In genomic region chr3:184750684-184751083, GRCh38 we compare ENCODE assay signal across 29 cellular contexts.
"Had no signal": no experiment of that assay in that cellular context is flagged by ENCODE, and none has a peak within 500 bp of the region (broad histone marks: within the 10 kb centered on the region; RNA-seq: fewer than 3 reads in every experiment).

No MANE protein-coding gene starts in this region.

- H3K4me1 ChIP-seq: adrenal gland, ascending aorta, left lung had no signal

- H3K9me3 ChIP-seq: adrenal gland, ascending aorta, esophagus squamous epithelium, heart right ventricle, left lung, suprapubic skin, tibial nerve had no signal

- H3K27me3 ChIP-seq: adrenal gland, ascending aorta, esophagus squamous epithelium, left lung, suprapubic skin had no signal

- ATAC-seq: heart right ventricle; left lung; stimulated activated naive B cell treated with anti-CD40 and anti-IgM and Interleukin-4, amounts not matched to agents 10 μg/mL and 1 μg/mL and 100 μg/mL, for 72 hours; T-helper 17 cell had no signal

- H3K27ac ChIP-seq: adrenal gland, ascending aorta, brain microvascular endothelial cell, epithelial cell of prostate, esophagus squamous epithelium, heart right ventricle, left lung, suprapubic skin, tibial nerve had no signal

- DNase-seq: activated CD4-positive, alpha-beta memory T cell treated with anti-CD3 and anti-CD28 coated beads for 36 hours; activated CD4-positive, alpha-beta T cell treated with anti-CD3 and anti-CD28 coated beads, Interleukin-2, amount 10 ng/mL, durations not matched to agents 24 days and 14 days; activated CD4-positive, CD25-positive, alpha-beta regulatory T cell treated with anti-CD3 and anti-CD28 coated beads, Interleukin-2, amount 50 U/mL, for 72 hours; activated CD8-positive, alpha-beta memory T cell treated with anti-CD3 and anti-CD28 coated beads, Interleukin-2, amount 50 U/mL, for 4 hours; activated effector memory CD4-positive, alpha-beta T cell treated with anti-CD3 and anti-CD28 coated beads, Interleukin-2, amount 50 U/mL, for 16 hours; activated naive CD4-positive, alpha-beta T cell treated with anti-CD3 and anti-CD28 coated beads for 36 hours; activated naive CD8-positive, alpha-beta T cell treated with anti-CD3 and anti-CD28 coated beads for 36 hours; activated T-cell treated with anti-CD3 and anti-CD28 coated beads, Interleukin-2, amount 50 U/mL, for 1 hour; adrenal gland; brain microvascular endothelial cell; central memory CD4-positive, alpha-beta T cell; dermis blood vessel endothelial cell; effector CD4-positive, alpha-beta T cell; esophagus squamous epithelium; foreskin melanocyte; heart right ventricle; kidney glomerular epithelial cell; left lung; stimulated activated CD4-positive, alpha-beta T cell treated with anti-CD3 and anti-CD28 coated beads, Interleukin-15, amount 100 ng/mL, for 24 hours; stimulated activated CD4-positive, alpha-beta T cell treated with anti-CD3 and anti-CD28 coated beads, Interleukin-2, amount 100 ng/mL, for 24 hours; stimulated activated naive B cell treated with anti-CD40 and anti-IgM and Interleukin-4, amounts not matched to agents 10 μg/mL and 1 μg/mL and 100 μg/mL, for 72 hours; T-helper 17 cell; T1000 had no signal

- H3K4me3 ChIP-seq: adrenal gland, ascending aorta, esophagus squamous epithelium, heart right ventricle, left lung, lung, smooth muscle cell, suprapubic skin, tibial nerve had no signal

- H3K36me3 ChIP-seq: adrenal gland, ascending aorta, brain microvascular endothelial cell, esophagus squamous epithelium, heart right ventricle, left lung, suprapubic skin, tibial nerve had no signal

- H3K4me2 ChIP-seq: smooth muscle cell had no signal
